Comparison of ENCODE assay signal across 11 cellular contexts in the genomic region with DNA sequence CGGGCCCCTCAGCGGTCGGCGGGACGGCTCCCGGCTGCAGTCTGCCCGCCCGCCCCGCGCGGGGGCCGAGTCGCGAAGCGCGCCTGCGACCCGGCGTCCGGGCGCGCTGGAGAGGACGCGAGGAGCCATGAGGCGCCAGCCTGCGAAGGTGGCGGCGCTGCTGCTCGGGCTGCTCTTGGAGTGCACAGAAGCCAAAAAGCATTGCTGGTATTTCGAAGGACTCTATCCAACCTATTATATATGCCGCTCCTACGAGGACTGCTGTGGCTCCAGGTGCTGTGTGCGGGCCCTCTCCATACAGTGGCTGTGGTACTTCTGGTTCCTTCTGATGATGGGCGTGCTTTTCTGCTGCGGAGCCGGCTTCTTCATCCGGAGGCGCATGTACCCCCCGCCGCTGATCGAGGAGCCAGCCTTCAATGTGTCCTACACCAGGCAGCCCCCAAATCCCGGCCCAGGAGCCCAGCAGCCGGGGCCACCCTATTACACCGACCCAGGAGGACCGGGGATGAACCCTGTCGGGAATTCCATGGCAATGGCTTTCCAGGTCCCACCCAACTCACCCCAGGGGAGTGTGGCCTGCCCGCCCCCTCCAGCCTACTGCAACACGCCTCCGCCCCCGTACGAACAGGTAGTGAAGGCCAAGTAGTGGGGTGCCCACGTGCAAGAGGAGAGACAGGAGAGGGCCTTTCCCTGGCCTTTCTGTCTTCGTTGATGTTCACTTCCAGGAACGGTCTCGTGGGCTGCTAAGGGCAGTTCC. TPM values are rescaled to one million over a fixed set of nuclear protein-coding genes. Genes with fewer than 3 reads are reported as not detected.
DNase-seq lines count a peak whose midpoint lies in the region; ATAC-seq, FAIRE-seq and TF ChIP-seq lines count a peak whose summit lies in the region.
"Not testable (repeated sequence)": the region's sequence is repeated elsewhere in the genome, so short reads cannot be mapped to it uniquely, and the experiment has no call there.
"Had no signal": no experiment of that assay in that cellular context is flagged by ENCODE, and none has a peak within 500 bp of the region (broad histone marks: within the 10 kb centered on the region; RNA-seq: fewer than 3 reads in every experiment).

No MANE protein-coding gene starts in this region.

- SMC1A ChIA-PET in GM12878 (lab: Charles Lee; ENCODE audit: uncharacterized antibody, unreplicated experiment) = not testable (repeated sequence)

- in situ Hi-C loops in GM12878 (cut with MboI) = not testable (repeated sequence)

- POLR2A ChIA-PET in HEK293T (lab: Yijun Ruan, JAX); T-cell (lab: Charles Lee); GM12878 (lab: Charles Lee): not testable (repeated sequence)

- H3K4me2 ChIP-seq in GM12878 (ENCODE audit: control insufficient read depth, insufficient read depth) = 0 out of 2 replicates have a peak overlapping the region, but pooled peaks have one; percentile 25

- H3K4me3 Mint-ChIP-seq in T-cell = peak overlapping the region; percentile 67 to 73 (median 70)
- H3K4me3 Mint-ChIP-seq in mesothelial cell of epicardium = peak overlapping the region; percentile 30

- H3K9me3 Mint-ChIP-seq in T-cell, mesothelial cell of epicardium: not testable (repeated sequence)

- intact Hi-C loops in GM12878 (cut with micrococcal nuclease; ENCODE audit: unreplicated experiment); right cardiac atrium (cut with DNase I): not testable (repeated sequence)

- not testable (repeated sequence) for H3K27me3 Mint-ChIP-seq in T-cell
- H3K27me3 Mint-ChIP-seq in mesothelial cell of epicardium (ENCODE audit: low read depth) = peaks cover 14% of the 10 kb centered on the region

- not testable (repeated sequence) for TF ChIP-seq EP300 in GM12878 (IDR thresholded peaks at IDR 0.05; ENCODE audit: borderline replicate concordance in 1 of 2, control insufficient read depth in 1 of 2, low read depth in 2 of 2, low read length in 2 of 2)

- not testable (repeated sequence) for H3K9ac ChIP-seq in GM12878 (ENCODE audit: control insufficient read depth, insufficient read depth, low read length)

- not testable (repeated sequence) for H2AFZ ChIP-seq in GM12878 (ENCODE audit: control insufficient read depth, low read depth, low read length)

- WGBS in GM12878 (ENCODE audit: insufficient coverage, insufficient replicate concordance, low lambda C conversion rate, missing lambda C conversion rate) = 14% methylated on average over 23 of the region's 55 CpGs
- 11% methylated on average over 34 of the region's 55 CpGs for WGBS in right cardiac atrium

- CTCF ChIA-PET in HEK293T (lab: Yijun Ruan, JAX); T-cell (lab: Charles Lee); GM12878 (lab: Yijun Ruan, JAX): not testable (repeated sequence)

- H3K36me3 ChIP-seq in GM12878 (ENCODE audit: control insufficient read depth in 2 of 2, insufficient read depth in 2 of 2, low read length in 1 of 2) = not testable (repeated sequence)

- peak; percentile 1 for DNase-seq in AG20443 (ENCODE audit: low spot score)
- DNase-seq in HEK293T (ENCODE audit: extremely low spot score) = peak; percentile 3
- DNase-seq in T-cell = peak in 23 of 34 experiments; percentile 1 to 36 (median 13)
- DNase-seq in activated T-cell treated with anti-CD3 and anti-CD28 coated beads for 24 hours (ENCODE audit: low read depth) = peak; percentile 2
- not testable (repeated sequence) for DNase-seq in GM12878 (ENCODE audit: low read depth, low spot score); mesothelial cell of epicardium (ENCODE audit: low spot score in 2 of 2, unreplicated experiment in 2 of 2)
- DNase-seq in right cardiac atrium = peak in 2 of 3 donors; percentile 17 to 28
- DNase-seq in stimulated activated CD8-positive, alpha-beta memory T cell treated with anti-CD3 and anti-CD28 coated beads, Interleukin-12 subunit alpha, Interleukin-12 subunit beta, amount 100 ng/mL, for 4 hours (ENCODE audit: low read depth) = peak; percentile 2

- not testable (repeated sequence) for H4K20me1 ChIP-seq in GM12878 (ENCODE audit: control insufficient read depth, insufficient read depth)

- H3K79me2 ChIP-seq in GM12878 (ENCODE audit: control insufficient read depth, insufficient read depth, low read length) = not testable (repeated sequence)

- H3K4me1 ChIP-seq in GM12878 (ENCODE audit: control insufficient read depth, insufficient read depth, low read length); right cardiac atrium (ENCODE audit: control insufficient read depth, insufficient read depth, low read length): not testable (repeated sequence)

- ATAC-seq in T-cell (replicated peaks in 1 of 4) = peak; percentile 76 to 90 (median 88)
- ATAC-seq in GM12878 = peak; percentile 77
- peak; percentile 67 to 75 for ATAC-seq in right cardiac atrium

- FAIRE-seq in GM12878 (lab: Jason Lieb, UNC) = not testable (repeated sequence)

- TF ChIP-seq POLR2A in GM12878 (IDR thresholded peaks at IDR 0.05; ENCODE audit: low read depth, low read length) = not testable (repeated sequence)

- TF ChIP-seq CTCF in GM12878 (IDR thresholded peaks at IDR 0.05 in 2 of 3, conservative IDR thresholded peaks at IDR 0.05 in 1 of 3; ENCODE audit: control insufficient read depth in 2 of 3, extremely low read depth in 1 of 3, insufficient read depth in 1 of 3, low read depth in 3 of 3, low read length in 3 of 3); mesothelial cell of epicardium (IDR thresholded peaks at IDR 0.05; ENCODE audit: unreplicated experiment): not testable (repeated sequence)

- H3K4me3 ChIP-seq in GM12878; right cardiac atrium (ENCODE audit: low read length): not testable (repeated sequence)

- H3K27ac Mint-ChIP-seq in T-cell = peak overlapping the region; percentile 69 to 86
- H3K27ac Mint-ChIP-seq in mesothelial cell of epicardium = not testable (repeated sequence)

- H3K27me3 ChIP-seq in GM12878 (replicated peaks in 1 of 2; ENCODE audit: control insufficient read depth in 2 of 2, insufficient read depth in 2 of 2, low read length in 1 of 2); right cardiac atrium (ENCODE audit: control insufficient read depth, insufficient read depth): not testable (repeated sequence)

- RAD21 ChIA-PET in GM12878 (lab: Charles Lee; ENCODE audit: unreplicated experiment) = not testable (repeated sequence)

- not testable (repeated sequence) for H3K36me3 Mint-ChIP-seq in T-cell, mesothelial cell of epicardium

- not testable (repeated sequence) for TF ChIP-seq RAD21 in GM12878 (IDR thresholded peaks at IDR 0.05; ENCODE audit: insufficient read depth, low read depth, low read length)

- BruUV-seq in GM12878 (replicated peaks; lab: Mats Ljungman, UMichigan) = not testable (repeated sequence)

- H3K9me3 ChIP-seq in GM12878 (replicated peaks; ENCODE audit: control insufficient read depth, insufficient read depth, low read length); right cardiac atrium (ENCODE audit: control insufficient read depth, low read length): not testable (repeated sequence)

- H3K27ac ChIP-seq in GM12878 (ENCODE audit: control insufficient read depth, insufficient read depth); right cardiac atrium (ENCODE audit: low read length): not testable (repeated sequence)

- H3K4me1 Mint-ChIP-seq in T-cell = peaks cover 0 to 18% (median 16%) of the 10 kb centered on the region in 3 donors
- not testable (repeated sequence) for H3K4me1 Mint-ChIP-seq in mesothelial cell of epicardium

TF ChIP-seq in HEK293T, 16 proteins besides CTCF, POLR2A, EP300 and RAD21:
- TF ChIP-seq L3MBTL2 (conservative IDR thresholded peaks at IDR 0.05) (peak; percentile 72), FOXM1 (IDR thresholded peaks at IDR 0.05; ENCODE audit: borderline replicate concordance) (0 out of 2 replicates have a peak, but pooled peaks have one; percentile 10)

RNA-seq across cellular contexts. Expression of a gene that starts 8.9 kb away (rescaled TPM):
- 1 to 10 TPM in 1 of 5 donors, under 1 TPM in 1, not detected in 3; 0.98 to 1.4 TPM for total RNA-seq in T-cell
- not detected in 2 replicates for total RNA-seq in GM12878 (2013; cell fraction: nucleolus; rRNA removed)
- total RNA-seq in GM12878 (2014; rRNA removed) = not detected in 2 replicates
- total RNA-seq in GM12878 (2014; rRNA removed; fragmentation: Illumina TruSeq; extraction: Trizol) = not detected in 2 replicates
- not detected in 2 replicates for total RNA-seq in GM12878 (2021)
- polyA plus RNA-seq in GM12878 (2011; ENCODE audit: low read depth) = not detected
- polyA plus RNA-seq in GM12878 (2011; rRNA removed) = not detected in 2 replicates
- polyA plus RNA-seq in GM12878 (2011; cell fraction: cytosol; rRNA removed) = not detected in 2 replicates
- not detected in 2 replicates for polyA plus RNA-seq in GM12878 (2011; cell fraction: nucleus; rRNA removed)
- polyA plus RNA-seq in GM12878 (2012) = not detected in 2 replicates
- not detected in 2 replicates for polyA plus RNA-seq in GM12878 (2014; fragmentation: Illumina TruSeq; extraction: Trizol)
- not detected for polyA plus RNA-seq in GM12878 (2014; fragmentation: Nextera tagmentation; extraction: Ambion mirVana)
- polyA plus RNA-seq in GM12878 (2014; rRNA removed) = not detected in 2 replicates
- not detected for polyA plus RNA-seq in GM12878 (2016; fragmentation: Nextera tagmentation; extraction: Ambion mirVana)
- polyA minus RNA-seq in GM12878 (2011; rRNA and poly(A)+ RNA removed) = not detected in 2 replicates
- polyA minus RNA-seq in GM12878 (2011; cell fraction: cytosol; rRNA and poly(A)+ RNA removed) = not detected in 2 replicates
- not detected in 2 replicates for polyA minus RNA-seq in GM12878 (2011; cell fraction: nucleus; rRNA and poly(A)+ RNA removed)
- total RNA-seq in right cardiac atrium = not detected
- polyA plus RNA-seq in right cardiac atrium = not detected
- not detected in 3 replicates for total RNA-seq in mesothelial cell of epicardium
- total RNA-seq: cerebellum, Right ventricle myocardium inferior, tibial nerve had no signal
